In the genomic region with DNA sequence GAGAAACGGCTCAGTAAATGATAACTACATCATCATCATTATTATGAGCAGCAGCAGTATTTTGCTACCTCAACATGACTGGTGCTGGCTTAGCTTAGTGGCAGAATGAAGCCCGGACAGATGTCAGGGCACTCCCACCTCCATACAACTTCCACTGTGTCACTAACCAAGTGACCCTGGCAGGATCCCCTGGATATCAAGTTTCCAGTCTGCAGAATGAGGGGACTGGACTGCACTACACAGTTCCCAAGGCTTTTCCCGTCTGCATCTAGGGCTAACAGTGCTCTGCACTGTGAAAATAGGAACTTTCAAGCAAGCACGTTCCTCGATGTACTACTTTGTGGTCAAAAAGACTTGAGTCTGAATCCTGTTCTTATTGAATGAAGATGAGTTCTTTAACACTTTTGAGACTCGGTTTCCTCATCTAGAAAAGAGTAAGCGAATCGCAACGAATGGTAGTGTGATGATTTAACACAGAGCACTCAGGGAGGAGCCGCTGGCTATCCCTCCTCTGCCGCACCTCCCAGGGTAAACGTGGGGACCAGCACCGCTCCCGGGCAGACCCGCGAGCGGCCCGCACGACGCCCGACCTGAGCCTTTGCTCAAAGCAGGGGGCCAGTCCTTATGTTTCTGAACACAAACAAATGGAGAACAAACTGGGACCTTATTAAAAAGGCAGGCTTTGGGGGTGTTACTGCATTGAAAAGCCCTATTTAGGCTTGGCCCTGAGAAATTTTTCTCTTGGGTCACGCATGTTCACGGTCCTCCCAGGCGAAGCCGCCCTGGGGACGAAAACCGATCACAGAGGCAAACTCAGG, we compare ENCODE assay signal across 8 cellular contexts. TPM values are rescaled to one million over a fixed set of nuclear protein-coding genes. Genes with fewer than 3 reads are reported as not detected.
A peak's percentile ranks its signal among the peaks of the same experiment; 100 is the strongest.
DNase-seq lines count a peak whose midpoint lies in the region; ATAC-seq and TF ChIP-seq lines count a peak whose summit lies in the region.

No MANE protein-coding gene starts in this region.

- H3K18ac ChIP-seq in neuronal stem cell (ENCODE audit: low read length), result peak overlapping the region; percentile 83

- H2BK5ac ChIP-seq in neuronal stem cell (ENCODE audit: low read length), result peak overlapping the region; percentile 39

- H2BK120ac ChIP-seq in neuronal stem cell (ENCODE audit: low read depth, low read length), result no peak overlapping the region

- H3K36me3 ChIP-seq in SK-N-MC (ENCODE audit: insufficient read depth, low read length), result no peaks in the 10 kb centered on the region
- no peaks in the 10 kb centered on the region for H3K36me3 ChIP-seq in esophagus muscularis mucosa
- H3K36me3 ChIP-seq in neuronal stem cell (replicated peaks in 1 of 2; ENCODE audit: control insufficient read depth in 2 of 2, insufficient read depth in 2 of 2, low read length in 2 of 2), result no peaks in the 10 kb centered on the region

- H4K8ac ChIP-seq in neuronal stem cell (ENCODE audit: low read depth, low read length), result no peak overlapping the region

- no peak overlapping the region for H3K27ac ChIP-seq in SK-N-MC
- peak overlapping the region; percentile 80 to 85 (median 84) for H3K27ac ChIP-seq in esophagus muscularis mucosa (replicated peaks in 1 of 4)
- no peak overlapping the region for H3K27ac ChIP-seq in neuronal stem cell (replicated peaks; ENCODE audit: low read length)
- no peak overlapping the region for H3K27ac ChIP-seq in caudate nucleus (ENCODE audit: low read depth, low read length)

- TF ChIP-seq CTCF in esophagus muscularis mucosa (IDR thresholded peaks at IDR 0.05), result no peak

- H3K9ac ChIP-seq in SK-N-MC (ENCODE audit: insufficient read length), result peak overlapping the region; percentile 73
- H3K9ac ChIP-seq in neuronal stem cell (ENCODE audit: low read depth, low read length, poor library complexity), result peak overlapping the region; percentile 82

- DNase-seq in NCI-H82 (lab: John Stamatoyannopoulos, UW) (peak; percentile 22), NCI-H82 treated with DMSO at 0.1 percent for 48 hours (lab: John Stamatoyannopoulos, UW; ENCODE audit: unreplicated experiment) (no peak), SK-N-MC (ENCODE audit: low read depth, low spot score) (no peak), esophagus muscularis mucosa (ENCODE audit: extremely low spot score) (peak; percentile 57), neuronal stem cell (ENCODE audit: low spot score) (no peak), caudate nucleus (lab: John Stamatoyannopoulos, UW) (no peak), hepatic stellate cell (ENCODE audit: low spot score) (no peak)

- H2BK15ac ChIP-seq in neuronal stem cell (ENCODE audit: low read length), result no peak overlapping the region

- H3K4me1 ChIP-seq in esophagus muscularis mucosa (peaks cover 25 to 44% (median 33%) of the 10 kb centered on the region in 4 donors), neuronal stem cell (ENCODE audit: control insufficient read depth in 2 of 2, insufficient read depth in 1 of 2, low read depth in 1 of 2, low read length in 2 of 2) (peaks cover 0 to 10% of the 10 kb centered on the region in 2 donors)

- H3K14ac ChIP-seq in neuronal stem cell (ENCODE audit: low read length), result no peak overlapping the region

- H3K9me3 ChIP-seq in SK-N-MC (ENCODE audit: low read depth, low read length) (no peaks in the 10 kb centered on the region), esophagus muscularis mucosa (no peaks in the 10 kb centered on the region), neuronal stem cell (replicated peaks in 1 of 2; ENCODE audit: control insufficient read depth in 2 of 2, insufficient read depth in 1 of 2, low read depth in 1 of 2, low read length in 2 of 2) (no peaks in the 10 kb centered on the region)

- peak overlapping the region; percentile 99 for H2AFZ ChIP-seq in neuronal stem cell (ENCODE audit: low read length)

- peak; percentile 32 for TF ChIP-seq POLR2A in esophagus muscularis mucosa (IDR thresholded peaks at IDR 0.05; ENCODE audit: low read depth)

- no peak overlapping the region for H2AK5ac ChIP-seq in neuronal stem cell (ENCODE audit: low read depth, low read length)

- H3K79me1 ChIP-seq in neuronal stem cell (ENCODE audit: low read depth, low read length), result no peaks in the 10 kb centered on the region

- H3K4me2 ChIP-seq in neuronal stem cell (ENCODE audit: insufficient read depth, low read length, poor library complexity, severe bottlenecking), result peak overlapping the region; percentile 94

- H3K4ac ChIP-seq in neuronal stem cell (ENCODE audit: low read length), result no peak overlapping the region

- H3K4me3 ChIP-seq in SK-N-MC, result peak overlapping the region; percentile 86
- H3K4me3 ChIP-seq in esophagus muscularis mucosa, result peak overlapping the region; percentile 81 to 99 (median 96)
- peak overlapping the region; percentile 68 to 91 for H3K4me3 ChIP-seq in neuronal stem cell (ENCODE audit: low read length in 2 of 2)

- no peaks in the 10 kb centered on the region for H3K27me3 ChIP-seq in esophagus muscularis mucosa
- H3K27me3 ChIP-seq in neuronal stem cell (ENCODE audit: control insufficient read depth in 3 of 3, insufficient read depth in 3 of 3, low read depth in 1 of 3, low read length in 3 of 3), result peaks cover 0 to 5% (median 0%) of the 10 kb centered on the region in 3 experiments

- peak overlapping the region; percentile 94 for H3K23ac ChIP-seq in neuronal stem cell (ENCODE audit: low read depth, low read length, poor library complexity)

- H4K91ac ChIP-seq in neuronal stem cell (ENCODE audit: low read depth, low read length, poor library complexity), result no peak overlapping the region

- intact Hi-C loops in esophagus muscularis mucosa (cut with DNase I), result no loop called here

- H2BK12ac ChIP-seq in neuronal stem cell (ENCODE audit: low read length), result no peak overlapping the region

- no peak for ATAC-seq in GM18861 (IDR thresholded peaks at IDR 0.05; ENCODE audit: unreplicated experiment)

- TF ChIP-seq EP300 in esophagus muscularis mucosa (IDR thresholded peaks at IDR 0.05), result no peak

- WGBS in esophagus muscularis mucosa, result 20% methylated on average over 27 of the region's 27 CpGs
- no CpG with 5 or more reads among the region's 27 CpGs for WGBS in neuronal stem cell (ENCODE audit: extremely low coverage in 2 of 2, insufficient read length in 2 of 2, insufficient replicate concordance in 1 of 2), 2 donors

RNA-seq across cellular contexts. Expression of gene CLTCL1, which starts 0.9 kb away (rescaled TPM):
- 1 to 10 TPM; 4.8 to 8.9 (median 6.0) TPM for total RNA-seq in esophagus muscularis mucosa
- polyA plus RNA-seq in neuronal stem cell (2013, experiment 1 of 2), result 3.1 TPM
- polyA plus RNA-seq in neuronal stem cell (2013, experiment 2 of 2), result 3.2 TPM

Comparison
In these comparisons a context has a peak if more than half of its experiments do, and no peak if none do; other contexts are left out.
1. DNase-seq: peak in NCI-H82 (single experiment) and esophagus muscularis mucosa (single experiment); none in NCI-H82 treated with DMSO at 0.1 percent for 48 hours (single experiment), SK-N-MC (single experiment), neuronal stem cell (single experiment), caudate nucleus (0 of 61) and hepatic stellate cell (single experiment).
2. H3K27ac ChIP-seq: peak in esophagus muscularis mucosa (4 of 4); none in SK-N-MC (single experiment), neuronal stem cell (single experiment) and caudate nucleus (single experiment).
3. Peak in every context shown above with its lines, with median percentiles within 50 percentile points of each other: H3K4me3 ChIP-seq.